Comparison of ENCODE assay signal across 19 cellular contexts in the genomic region with DNA sequence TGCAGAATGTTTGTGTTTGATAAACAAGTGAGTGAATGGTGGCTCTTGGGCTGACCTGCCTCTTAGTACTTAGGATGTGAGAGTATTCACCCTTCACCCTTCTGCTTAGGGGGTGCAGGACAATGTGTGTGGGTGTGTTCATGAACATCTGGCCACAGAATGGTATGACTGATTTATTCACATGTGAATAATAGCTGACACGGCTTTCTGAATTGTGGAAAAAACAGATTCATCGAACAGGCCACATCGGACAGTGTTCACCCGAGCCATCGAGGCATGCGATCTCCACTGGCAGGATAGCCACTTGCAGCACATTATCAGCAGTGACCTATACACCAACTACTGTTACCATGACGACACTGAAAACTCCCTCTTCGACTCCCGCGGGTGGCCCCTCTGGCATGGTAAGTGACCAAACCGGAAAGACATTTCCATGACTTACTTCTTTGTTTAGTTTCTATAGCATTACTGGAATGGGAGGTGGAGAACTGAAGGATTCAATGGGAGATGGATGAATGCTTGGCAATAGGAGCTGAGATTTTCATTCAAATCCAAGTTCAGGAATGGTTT.
DNase-seq lines count a peak whose midpoint lies in the region; ATAC-seq, FAIRE-seq and TF ChIP-seq lines count a peak whose summit lies in the region.
"Had no signal": no experiment of that assay in that cellular context is flagged by ENCODE, and none has a peak within 500 bp of the region (broad histone marks: within the 10 kb centered on the region; RNA-seq: fewer than 3 reads in every experiment).

No MANE protein-coding gene starts in this region.

- FAIRE-seq in urothelium cell line (lab: Jason Lieb, UNC), result peak; percentile 50

- H3K27me3 ChIP-seq in mammary epithelial cell (ENCODE audit: insufficient read depth, low read length), result no peaks in the 10 kb centered on the region
- H3K27me3 ChIP-seq: sigmoid colon had no signal

- DNase-seq in T47D (ENCODE audit: low read depth in 1 of 2, low spot score in 1 of 2) (peak; percentile 10 to 69), MCF 10A (ENCODE audit: unreplicated experiment) (no peak), mammary epithelial cell (peak; percentile 20), left kidney (ENCODE audit: low read depth, low spot score) (peak; percentile 78), urothelium cell line (ENCODE audit: low spot score) (no peak), T-helper 17 cell (no peak)
- DNase-seq: cortex of kidney; DMS79; hippocampal formation; left ventricle myocardium inferior; NCI-H2029; NCI-H524; OCI-M1; sigmoid colon; stimulated activated CD4-positive, alpha-beta T cell treated with anti-CD3 and anti-CD28 coated beads, Interleukin-4, amount 100 ng/mL, for 24 hours had no signal

- H3K4me3 Mint-ChIP-seq in MCF 10A (ENCODE audit: unreplicated experiment) (no peak overlapping the region), T-helper 17 cell (no peak overlapping the region)
- H3K4me3 Mint-ChIP-seq: natural killer cell treated with Interleukin-12 subunit alpha and Interleukin-12 subunit beta and Interleukin-15 and Interleukin-18, amount 100 ng/mL, for 72 hours had no signal

- H3K79me2 ChIP-seq in mammary epithelial cell (ENCODE audit: insufficient read depth, low read length), result no peaks in the 10 kb centered on the region

- TF ChIP-seq CTCF in MCF 10A (IDR thresholded peaks at IDR 0.05; ENCODE audit: unreplicated experiment), result no peak
- TF ChIP-seq CTCF in mammary epithelial cell (conservative IDR thresholded peaks at IDR 0.05 in 1 of 2, IDR thresholded peaks at IDR 0.05 in 1 of 2; ENCODE audit: extremely low read depth in 1 of 2, insufficient read depth in 1 of 2, low read depth in 1 of 2, low read length in 2 of 2), result no peak

- CTCF ChIA-PET in MCF 10A (lab: Yijun Ruan, JAX), result interaction anchor here (0.6 to 1.9 kb wide), 3 partner anchors 13 to 292 kb away, joined by 3 to 6 read pairs (median 3); no protein-coding TSS in a partner anchor
- CTCF ChIA-PET in mammary epithelial cell (lab: Charles Lee; ENCODE audit: low non-redundant PET), result no interaction called here

- no peak overlapping the region for H3K27ac Mint-ChIP-seq in MCF 10A (ENCODE audit: low read depth, unreplicated experiment)
- no peak overlapping the region for H3K27ac Mint-ChIP-seq in T-helper 17 cell
- H3K27ac Mint-ChIP-seq: natural killer cell treated with Interleukin-12 subunit alpha and Interleukin-12 subunit beta and Interleukin-15 and Interleukin-18, amount 100 ng/mL, for 72 hours had no signal

- no peaks in the 10 kb centered on the region for H3K9me3 Mint-ChIP-seq in MCF 10A (ENCODE audit: unreplicated experiment)
- H3K9me3 Mint-ChIP-seq: natural killer cell treated with Interleukin-12 subunit alpha and Interleukin-12 subunit beta and Interleukin-15 and Interleukin-18, amount 100 ng/mL, for 72 hours had no signal

- no peaks in the 10 kb centered on the region for H4K20me1 ChIP-seq in mammary epithelial cell (ENCODE audit: insufficient read depth, low read length)

- H3K4me2 ChIP-seq in mammary epithelial cell (ENCODE audit: insufficient read depth, low read depth, low read length), result no peak overlapping the region

- dilution Hi-C loops in mammary epithelial cell (cut with HindIII; ENCODE audit: low sequenced_read_pairs), result no loop called here

- H3K27me3 Mint-ChIP-seq in MCF 10A (ENCODE audit: insufficient read depth, unreplicated experiment) (no peaks in the 10 kb centered on the region), T-helper 17 cell (no peaks in the 10 kb centered on the region)
- H3K27me3 Mint-ChIP-seq: natural killer cell treated with Interleukin-12 subunit alpha and Interleukin-12 subunit beta and Interleukin-15 and Interleukin-18, amount 100 ng/mL, for 72 hours had no signal

- intact Hi-C loops in MCF 10A (cut with micrococcal nuclease) (no loop called here), mammary epithelial cell (cut with micrococcal nuclease) (no loop called here)

- H3K4me1 Mint-ChIP-seq in MCF 10A (ENCODE audit: insufficient read depth, unreplicated experiment) (no peaks in the 10 kb centered on the region), T-helper 17 cell (no peaks in the 10 kb centered on the region)

- no peaks in the 10 kb centered on the region for H3K9me3 ChIP-seq in mammary epithelial cell (replicated peaks; ENCODE audit: insufficient read depth, low read length)
- no peaks in the 10 kb centered on the region for H3K9me3 ChIP-seq in T-helper 17 cell (ENCODE audit: control insufficient read depth, low read length, poor library complexity, severe bottlenecking)
- H3K9me3 ChIP-seq: left ventricle myocardium inferior, sigmoid colon, thoracic aorta had no signal

- H3K36me3 ChIP-seq in mammary epithelial cell (ENCODE audit: insufficient read depth, low read length), result no peaks in the 10 kb centered on the region
- H3K36me3 ChIP-seq: thoracic aorta had no signal

- WGBS in mammary epithelial cell (ENCODE audit: low coverage, missing lambda C conversion rate), result 44% methylated on average over 11 of the region's 11 CpGs

- ATAC-seq in T-helper 17 cell (no peak), HG02623 (IDR thresholded peaks at IDR 0.05; ENCODE audit: unreplicated experiment) (no peak), GM21515 (IDR thresholded peaks at IDR 0.05; ENCODE audit: unreplicated experiment) (no peak)
- ATAC-seq: natural killer cell treated with Interleukin-12 subunit alpha and Interleukin-12 subunit beta and Interleukin-15 and Interleukin-18, amount 100 ng/mL, for 72 hours had no signal

- H3K36me3 Mint-ChIP-seq in MCF 10A (ENCODE audit: insufficient read depth, unreplicated experiment) (peaks cover 18% of the 10 kb centered on the region), T-helper 17 cell (ENCODE audit: low read depth) (peaks cover 9% of the 10 kb centered on the region)
- H3K36me3 Mint-ChIP-seq: natural killer cell treated with Interleukin-12 subunit alpha and Interleukin-12 subunit beta and Interleukin-15 and Interleukin-18, amount 100 ng/mL, for 72 hours had no signal

- BruUV-seq in MCF 10A (replicated peaks; lab: Mats Ljungman, UMichigan) (no TSS peak), mammary epithelial cell (replicated peaks; lab: Mats Ljungman, UMichigan) (no TSS peak)

- H3K4me3 ChIP-seq in mammary epithelial cell (replicated peaks in 1 of 3; ENCODE audit: insufficient read depth in 1 of 3, low read depth in 2 of 3, low read length in 3 of 3), result no peak overlapping the region
- H3K4me3 ChIP-seq: left ventricle myocardium inferior, sigmoid colon, thoracic aorta had no signal

- no peak overlapping the region for H3K9ac ChIP-seq in mammary epithelial cell (ENCODE audit: insufficient read depth, low read length)

- H3K4me1 ChIP-seq in mammary epithelial cell (ENCODE audit: insufficient read depth, low read length), result no peaks in the 10 kb centered on the region
- H3K4me1 ChIP-seq: sigmoid colon had no signal

- in situ Hi-C loops in T47D (cut with HindIII; ENCODE audit: low pct_unique_long_range_greater_than_20kb, low sequenced_read_pairs) (no loop called here), mammary epithelial cell (cut with MboI; ENCODE audit: low sequenced_read_pairs in 2 of 2) (no loop called here)

- POLR2A ChIA-PET in MCF 10A (lab: Yijun Ruan, JAX), result interaction anchor here (0.6 kb wide), 1 partner anchor 782 kb away, joined by 3 read pairs; no protein-coding TSS in a partner anchor

- no peak overlapping the region for H3K27ac ChIP-seq in mammary epithelial cell (ENCODE audit: insufficient read depth, low read depth, low read length)
- H3K27ac ChIP-seq: left ventricle myocardium inferior, sigmoid colon, thoracic aorta had no signal

- H2AFZ ChIP-seq in mammary epithelial cell (ENCODE audit: low read depth, low read length), result no peak overlapping the region

Comparison
In these comparisons a context has a peak if more than half of its experiments do, and no peak if none do; other contexts are left out.
1. DNase-seq: peak in T47D (2 of 2), mammary epithelial cell (single experiment) and left kidney (single experiment); none in MCF 10A (single experiment), urothelium cell line (single experiment) and T-helper 17 cell (0 of 3).